In the genomic region with DNA sequence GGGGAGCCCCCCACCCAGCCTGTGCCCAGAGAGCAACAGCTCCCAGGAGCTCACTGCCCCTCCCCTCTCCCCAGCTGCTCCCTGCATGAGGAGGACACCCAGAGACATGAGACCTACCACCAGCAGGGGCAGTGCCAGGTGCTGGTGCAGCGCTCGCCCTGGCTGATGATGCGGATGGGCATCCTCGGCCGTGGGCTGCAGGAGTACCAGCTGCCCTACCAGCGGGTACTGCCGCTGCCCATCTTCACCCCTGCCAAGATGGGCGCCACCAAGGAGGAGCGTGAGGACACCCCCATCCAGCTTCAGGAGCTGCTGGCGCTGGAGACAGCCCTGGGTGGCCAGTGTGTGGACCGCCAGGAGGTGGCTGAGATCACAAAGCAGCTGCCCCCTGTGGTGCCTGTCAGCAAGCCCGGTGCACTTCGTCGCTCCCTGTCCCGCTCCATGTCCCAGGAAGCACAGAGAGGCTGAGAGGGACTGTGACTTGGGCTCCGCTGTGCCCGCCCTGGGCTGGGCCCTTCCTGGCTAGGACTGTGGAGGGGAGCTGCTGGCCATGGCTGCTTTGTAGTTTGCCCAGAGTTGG, we compare ENCODE assay signal across 11 cellular contexts. TPM values are rescaled to one million over a fixed set of nuclear protein-coding genes. Genes with fewer than 3 reads are reported as not detected.
DNase-seq lines count a peak whose midpoint lies in the region; ATAC-seq, FAIRE-seq and TF ChIP-seq lines count a peak whose summit lies in the region.
"Had no signal": no experiment of that assay in that cellular context is flagged by ENCODE, and none has a peak within 500 bp of the region (broad histone marks: within the 10 kb centered on the region; RNA-seq: fewer than 3 reads in every experiment).

No MANE protein-coding gene starts in this region.

- no peak overlapping the region for H3K4me3 ChIP-seq in osteoblast (ENCODE audit: insufficient read depth, low read length)
- H3K4me3 ChIP-seq in CD4-positive, alpha-beta memory T cell (ENCODE audit: low read length in 2 of 2), result no peak overlapping the region
- H3K4me3 ChIP-seq: body of pancreas had no signal

- POLR2A ChIA-PET in CD4-positive, alpha-beta memory T cell (lab: Charles Lee; ENCODE audit: partially characterized antibody), result interaction anchor here (1.4 to 4.1 kb wide), 4 partner anchors 10 to 64 kb away, joined by 3 to 22 read pairs (median 6); a partner anchor contains a TSS

- peaks cover 10 to 15% of the 10 kb centered on the region in 2 donors for H3K4me1 Mint-ChIP-seq in effector memory CD8-positive, alpha-beta T cell (ENCODE audit: low read depth in 2 of 2)
- peaks cover 4 to 16% (median 6%) of the 10 kb centered on the region in 4 donors for H3K4me1 Mint-ChIP-seq in CD4-positive, alpha-beta memory T cell
- peaks cover 8% of the 10 kb centered on the region for H3K4me1 Mint-ChIP-seq in activated T-cell treated with anti-CD3 and anti-CD28 coated beads, Interleukin-2, amount 50 U/mL, for 4 hours (ENCODE audit: low read depth)

- H3K9me3 ChIP-seq in osteoblast (ENCODE audit: low read depth, low read length), result no peaks in the 10 kb centered on the region
- no peaks in the 10 kb centered on the region for H3K9me3 ChIP-seq in CD4-positive, alpha-beta memory T cell (ENCODE audit: control insufficient read depth in 1 of 2, low read length in 2 of 2)
- H3K9me3 ChIP-seq: body of pancreas had no signal

- peak; percentile 10 for TF ChIP-seq CTCF in GM12873 (IDR thresholded peaks at IDR 0.05; ENCODE audit: insufficient read depth, low read depth, low read length, missing control alignments)
- no peak for TF ChIP-seq CTCF in osteoblast (IDR thresholded peaks at IDR 0.05; ENCODE audit: extremely low read depth, low read depth, low read length)

- no peak for ATAC-seq in effector memory CD8-positive, alpha-beta T cell (replicated peaks)
- ATAC-seq in activated T-cell treated with anti-CD3 and anti-CD28 coated beads, Interleukin-2, amount 50 U/mL, for 4 hours, result no peak
- ATAC-seq: body of pancreas had no signal

- no peaks in the 10 kb centered on the region for H3K9me3 Mint-ChIP-seq in effector memory CD8-positive, alpha-beta T cell
- no peaks in the 10 kb centered on the region for H3K9me3 Mint-ChIP-seq in CD4-positive, alpha-beta memory T cell
- H3K9me3 Mint-ChIP-seq in activated T-cell treated with anti-CD3 and anti-CD28 coated beads, Interleukin-2, amount 50 U/mL, for 4 hours, result no peaks in the 10 kb centered on the region

- H3K4me2 ChIP-seq in osteoblast (ENCODE audit: insufficient read depth, low read length), result no peak overlapping the region

- H2AFZ ChIP-seq in osteoblast (ENCODE audit: low read length), result no peak overlapping the region

- peaks cover 4% of the 10 kb centered on the region for H3K36me3 ChIP-seq in osteoblast (ENCODE audit: insufficient read depth, low read length)
- H3K36me3 ChIP-seq in CD4-positive, alpha-beta memory T cell (ENCODE audit: insufficient read depth, low read length), result peaks cover 17% of the 10 kb centered on the region

- H3K4me1 ChIP-seq in osteoblast (ENCODE audit: insufficient read depth, low read length), result no peaks in the 10 kb centered on the region
- H3K4me1 ChIP-seq in CD4-positive, alpha-beta memory T cell (ENCODE audit: insufficient read depth, low read length), result peaks cover 12% of the 10 kb centered on the region

- intact Hi-C loops in CD4-positive, alpha-beta memory T cell (cut with micrococcal nuclease), result no loop called here

- H3K4me3 Mint-ChIP-seq in effector memory CD8-positive, alpha-beta T cell, result peak overlapping the region; percentile 27 to 56
- H3K4me3 Mint-ChIP-seq in CD4-positive, alpha-beta memory T cell, result peak overlapping the region in 3 of 8 donors; percentile 25 to 73 (median 31)
- H3K4me3 Mint-ChIP-seq in activated T-cell treated with anti-CD3 and anti-CD28 coated beads, Interleukin-2, amount 50 U/mL, for 4 hours, result no peak overlapping the region

- H3K36me3 Mint-ChIP-seq in effector memory CD8-positive, alpha-beta T cell (ENCODE audit: insufficient read depth), result peaks cover 9% of the 10 kb centered on the region
- H3K36me3 Mint-ChIP-seq in CD4-positive, alpha-beta memory T cell, result peaks cover 8 to 17% of the 10 kb centered on the region in 2 donors
- H3K36me3 Mint-ChIP-seq in activated T-cell treated with anti-CD3 and anti-CD28 coated beads, Interleukin-2, amount 50 U/mL, for 4 hours (ENCODE audit: insufficient read depth), result peaks cover 10% of the 10 kb centered on the region

- no peak overlapping the region for H3K27ac ChIP-seq in osteoblast (ENCODE audit: low read depth, low read length)
- H3K27ac ChIP-seq in CD4-positive, alpha-beta memory T cell (ENCODE audit: low read depth, low read length), result no peak overlapping the region
- H3K27ac ChIP-seq: body of pancreas had no signal

- H3K27me3 Mint-ChIP-seq in effector memory CD8-positive, alpha-beta T cell, result peaks cover 10 to 38% of the 10 kb centered on the region in 2 donors
- peaks cover 4 to 10% of the 10 kb centered on the region in 2 donors for H3K27me3 Mint-ChIP-seq in CD4-positive, alpha-beta memory T cell
- peaks cover 17% of the 10 kb centered on the region for H3K27me3 Mint-ChIP-seq in activated T-cell treated with anti-CD3 and anti-CD28 coated beads, Interleukin-2, amount 50 U/mL, for 4 hours (ENCODE audit: low read depth)

- peak overlapping the region in 1 of 2 donors; percentile 44 for H3K27ac Mint-ChIP-seq in effector memory CD8-positive, alpha-beta T cell
- H3K27ac Mint-ChIP-seq in CD4-positive, alpha-beta memory T cell, result peak overlapping the region in 2 of 7 donors; percentile 29 to 59

- DNase-seq in NCI-H1694 treated with DMSO at 0.1 percent for 48 hours (lab: John Stamatoyannopoulos, UW) (peak; percentile 4), osteoblast (ENCODE audit: insufficient read length, low spot score, missing footprints) (peak; percentile 94), RCC 7860 (ENCODE audit: low spot score) (no peak), NCI-H446 treated with DMSO at 0.1 percent for 48 hours (lab: John Stamatoyannopoulos, UW) (no peak)
- DNase-seq in effector memory CD8-positive, alpha-beta T cell, result no peak
- DNase-seq in CD4-positive, alpha-beta memory T cell, result no peak
- no peak for DNase-seq in activated T-cell treated with anti-CD3 and anti-CD28 coated beads, Interleukin-2, amount 50 U/mL, for 4 hours

- H3K79me2 ChIP-seq in osteoblast (ENCODE audit: insufficient read depth, low read length), result no peaks in the 10 kb centered on the region

- H4K20me1 ChIP-seq in osteoblast (ENCODE audit: insufficient read depth, low read length), result peaks cover 6% of the 10 kb centered on the region

- peaks cover 57% of the 10 kb centered on the region for H3K27me3 ChIP-seq in osteoblast (ENCODE audit: insufficient read depth, low read length)
- H3K27me3 ChIP-seq in CD4-positive, alpha-beta memory T cell (ENCODE audit: insufficient read depth, low read length), result peaks cover 12% of the 10 kb centered on the region
- H3K27me3 ChIP-seq: body of pancreas had no signal

- CTCF ChIA-PET in CD4-positive, alpha-beta memory T cell (lab: Charles Lee; ENCODE audit: partially characterized antibody), result interaction anchor here (0.7 to 4.3 kb wide), 5 partner anchors 10 to 137 kb away, joined by 4 to 41 read pairs (median 7); no protein-coding TSS in a partner anchor

- no peak for FAIRE-seq in RCC 7860 (lab: Jason Lieb, UNC)
- FAIRE-seq: TTC549 had no signal

RNA-seq across cellular contexts. Expression of a gene that starts 0.6 kb away (rescaled TPM):
- total RNA-seq in osteoblast, result 0.29 and 0.36 TPM in 2 replicates
- total RNA-seq in CD4-positive, alpha-beta memory T cell, result 1 to 10 TPM; 5.9 to 6.3 TPM
- polyA plus RNA-seq in CD4-positive, alpha-beta memory T cell, result under 1 TPM in 1 of 2 donors, not detected in 1; 0.14 TPM
- total RNA-seq in activated T-cell treated with anti-CD3 and anti-CD28 coated beads, Interleukin-2, amount 50 U/mL, for 4 hours, result 1 to 10 TPM in 2 of 3 donors, under 1 TPM in 1; 0.73 to 1.4 (median 1.4) TPM

RNA-seq across cellular contexts. Expression of a gene that starts 2.5 kb away (rescaled TPM):
- total RNA-seq in osteoblast, result not detected in 2 replicates
- under 1 TPM in 1 of 2 experiments, not detected in 1; 0.55 TPM for total RNA-seq in CD4-positive, alpha-beta memory T cell
- polyA plus RNA-seq in CD4-positive, alpha-beta memory T cell, result not detected
- total RNA-seq in activated T-cell treated with anti-CD3 and anti-CD28 coated beads, Interleukin-2, amount 50 U/mL, for 4 hours, result not detected
- total RNA-seq: HT1080 had no signal

RNA-seq across cellular contexts. Expression of a gene that starts 22.1 kb away (rescaled TPM):
- 10.3 and 10.9 TPM in 2 replicates for total RNA-seq in osteoblast
- total RNA-seq in CD4-positive, alpha-beta memory T cell, result 10 to 100 TPM; 29.6 to 30.5 TPM
- 10 to 100 TPM; 22.1 to 26.5 TPM for polyA plus RNA-seq in CD4-positive, alpha-beta memory T cell
- 10 to 100 TPM; 14.6 to 16.5 (median 16.3) TPM for total RNA-seq in activated T-cell treated with anti-CD3 and anti-CD28 coated beads, Interleukin-2, amount 50 U/mL, for 4 hours

RNA-seq across cellular contexts. Expression of a gene that starts 28.8 kb away (rescaled TPM):
- 31.5 and 35.8 TPM in 2 replicates for total RNA-seq in osteoblast
- total RNA-seq in CD4-positive, alpha-beta memory T cell, result 100 to 1,000 TPM; 105 to 110 TPM
- polyA plus RNA-seq in CD4-positive, alpha-beta memory T cell, result 10 to 100 TPM; 42.2 to 43.2 TPM
- 10 to 100 TPM; 66.0 to 67.1 (median 66.4) TPM for total RNA-seq in activated T-cell treated with anti-CD3 and anti-CD28 coated beads, Interleukin-2, amount 50 U/mL, for 4 hours

RNA-seq across cellular contexts. Expression of a gene that starts 34.1 kb away (rescaled TPM):
- total RNA-seq in osteoblast, result 40.4 and 44.2 TPM in 2 replicates
- total RNA-seq in CD4-positive, alpha-beta memory T cell, result 1 to 10 TPM; 4.1 to 4.5 TPM
- under 1 TPM in 1 of 2 donors, not detected in 1; 0.55 TPM for polyA plus RNA-seq in CD4-positive, alpha-beta memory T cell
- total RNA-seq in activated T-cell treated with anti-CD3 and anti-CD28 coated beads, Interleukin-2, amount 50 U/mL, for 4 hours, result 1 to 10 TPM; 2.3 to 3.4 (median 2.9) TPM

Comparison
In these comparisons a context has a peak if more than half of its experiments do, and no peak if none do; other contexts are left out.
1. DNase-seq: peak in NCI-H1694 treated with DMSO at 0.1 percent for 48 hours (single experiment) and osteoblast (single experiment); none in effector memory CD8-positive, alpha-beta T cell (0 of 3), CD4-positive, alpha-beta memory T cell (0 of 5), RCC 7860 (single experiment), activated T-cell treated with anti-CD3 and anti-CD28 coated beads, Interleukin-2, amount 50 U/mL, for 4 hours (single experiment) and NCI-H446 treated with DMSO at 0.1 percent for 48 hours (single experiment).